1 cellular context compared by ENCODE assay signal in the genomic region with DNA sequence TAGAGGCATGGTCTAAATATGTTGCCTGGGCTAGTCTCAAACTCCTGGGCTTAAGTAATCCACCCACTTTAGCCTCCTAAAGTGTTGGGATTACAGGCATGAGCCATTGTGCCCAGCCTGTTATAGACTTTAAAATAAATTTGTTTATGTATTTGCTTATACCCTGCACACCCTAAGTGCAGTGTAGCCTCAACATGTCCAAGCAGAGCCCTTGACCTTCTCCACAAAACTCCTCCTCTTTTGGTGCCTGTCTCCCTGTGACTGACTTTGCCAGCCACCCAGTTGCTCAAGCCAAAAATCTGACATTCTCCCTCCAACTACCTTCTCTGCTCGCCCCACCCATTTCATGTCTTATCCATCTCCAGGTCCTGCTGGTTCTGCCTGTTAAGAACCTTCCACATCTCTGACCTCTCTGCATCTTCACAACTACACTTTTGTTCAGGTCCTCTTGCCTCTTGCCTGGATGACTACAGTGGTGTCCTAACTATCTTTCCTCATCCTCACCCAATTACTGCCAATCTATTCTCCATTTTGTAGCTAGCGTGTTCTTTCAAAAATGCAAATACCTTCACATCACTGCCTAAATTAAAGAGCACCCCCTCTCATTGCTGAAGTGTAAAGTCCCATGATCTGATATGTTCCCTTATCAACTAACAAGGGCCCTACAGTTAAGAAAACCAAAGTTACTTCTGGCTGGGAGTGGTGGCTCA.
TF ChIP-seq lines count a peak whose summit lies in the region.

No MANE protein-coding gene starts in this region.

TF ChIP-seq in K562, 482 proteins besides CTCF, POLR2A, EP300 and RAD21 (continued from another document and continues in another):
- TF ChIP-seq, protein P1, sequence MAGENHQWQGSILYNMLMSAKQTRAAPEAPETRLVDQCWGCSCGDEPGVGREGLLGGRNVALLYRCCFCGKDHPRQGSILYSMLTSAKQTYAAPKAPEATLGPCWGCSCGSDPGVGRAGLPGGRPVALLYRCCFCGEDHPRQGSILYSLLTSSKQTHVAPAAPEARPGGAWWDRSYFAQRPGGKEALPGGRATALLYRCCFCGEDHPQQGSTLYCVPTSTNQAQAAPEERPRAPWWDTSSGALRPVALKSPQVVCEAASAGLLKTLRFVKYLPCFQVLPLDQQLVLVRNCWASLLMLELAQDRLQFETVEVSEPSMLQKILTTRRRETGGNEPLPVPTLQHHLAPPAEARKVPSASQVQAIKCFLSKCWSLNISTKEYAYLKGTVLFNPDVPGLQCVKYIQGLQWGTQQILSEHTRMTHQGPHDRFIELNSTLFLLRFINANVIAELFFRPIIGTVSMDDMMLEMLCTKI (IDR thresholded peaks at IDR 0.05; ENCODE audit: partially characterized antibody), result no peak
- TF ChIP-seq FOXJ2 (tag; IDR thresholded peaks at IDR 0.05) (no peak), POLR2G (IDR thresholded peaks at IDR 0.05; ENCODE audit: low read depth, low read length) (no peak), NFE2L1 (tag; IDR thresholded peaks at IDR 0.05; ENCODE audit: borderline replicate concordance, low read depth) (no peak), HEY1 (CRISPR knock-in tag; IDR thresholded peaks at IDR 0.05; ENCODE audit: borderline replicate concordance) (no peak), ZNF589 (CRISPR knock-in tag; IDR thresholded peaks at IDR 0.05; ENCODE audit: low read depth) (no peak), SMARCA5 (IDR thresholded peaks at IDR 0.05) (no peak), TRIM28 (IDR thresholded peaks at IDR 0.05) (0 out of 2 replicates have a peak, but pooled peaks have one; percentile 36), PCBP2 (IDR thresholded peaks at IDR 0.05; ENCODE audit: low read depth, low read length, poor library complexity, severe bottlenecking) (no peak), RBM25 (IDR thresholded peaks at IDR 0.05; ENCODE audit: low read depth, low read length, severe bottlenecking) (no peak), JUNB (CRISPR knock-in tag; conservative IDR thresholded peaks at IDR 0.05) (no peak), ZNF644 (tag; IDR thresholded peaks at IDR 0.05; ENCODE audit: low read depth) (no peak), ZNF324 (CRISPR knock-in tag; IDR thresholded peaks at IDR 0.05) (no peak), TSC22D4 (tag; IDR thresholded peaks at IDR 0.05) (no peak), SOX6 (IDR thresholded peaks at IDR 0.05) (peak; percentile 55), EP400 (IDR thresholded peaks at IDR 0.05) (no peak; the same call in 1 of the 2 replicates), MXI1 (IDR thresholded peaks at IDR 0.05; ENCODE audit: low read depth, low read length) (no peak), CREBBP (IDR thresholded peaks at IDR 0.05; ENCODE audit: low read depth, low read length) (no peak), CC2D1A (IDR thresholded peaks at IDR 0.05) (no peak), SIX5 (IDR thresholded peaks at IDR 0.05; ENCODE audit: borderline replicate concordance in 1 of 2, insufficient read depth in 1 of 2, low read depth in 1 of 2, low read length in 2 of 2) (no peak), ZNF24 (IDR thresholded peaks at IDR 0.05) (no peak), ZFPM2 (CRISPR knock-in tag; IDR thresholded peaks at IDR 0.05) (no peak), NONO (IDR thresholded peaks at IDR 0.05; ENCODE audit: low read depth in 2 of 2, low read length in 1 of 2) (no peak), ZNF766 (CRISPR knock-in tag; conservative IDR thresholded peaks at IDR 0.05) (no peak; the same call in 1 of the 2 replicates), E2F3 (CRISPR knock-in tag; IDR thresholded peaks at IDR 0.05) (no peak), ZNF785 (CRISPR knock-in tag; IDR thresholded peaks at IDR 0.05) (no peak), ZBTB7A (IDR thresholded peaks at IDR 0.05; ENCODE audit: borderline replicate concordance, control insufficient read depth, low read depth, low read length) (no peak)
- TF ChIP-seq, protein P2, sequence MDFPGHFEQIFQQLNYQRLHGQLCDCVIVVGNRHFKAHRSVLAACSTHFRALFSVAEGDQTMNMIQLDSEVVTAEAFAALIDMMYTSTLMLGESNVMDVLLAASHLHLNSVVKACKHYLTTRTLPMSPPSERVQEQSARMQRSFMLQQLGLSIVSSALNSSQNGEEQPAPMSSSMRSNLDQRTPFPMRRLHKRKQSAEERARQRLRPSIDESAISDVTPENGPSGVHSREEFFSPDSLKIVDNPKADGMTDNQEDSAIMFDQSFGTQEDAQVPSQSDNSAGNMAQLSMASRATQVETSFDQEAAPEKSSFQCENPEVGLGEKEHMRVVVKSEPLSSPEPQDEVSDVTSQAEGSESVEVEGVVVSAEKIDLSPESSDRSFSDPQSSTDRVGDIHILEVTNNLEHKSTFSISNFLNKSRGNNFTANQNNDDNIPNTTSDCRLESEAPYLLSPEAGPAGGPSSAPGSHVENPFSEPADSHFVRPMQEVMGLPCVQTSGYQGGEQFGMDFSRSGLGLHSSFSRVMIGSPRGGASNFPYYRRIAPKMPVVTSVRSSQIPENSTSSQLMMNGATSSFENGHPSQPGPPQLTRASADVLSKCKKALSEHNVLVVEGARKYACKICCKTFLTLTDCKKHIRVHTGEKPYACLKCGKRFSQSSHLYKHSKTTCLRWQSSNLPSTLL (IDR thresholded peaks at IDR 0.05), result no peak
- TF ChIP-seq, protein P3, sequence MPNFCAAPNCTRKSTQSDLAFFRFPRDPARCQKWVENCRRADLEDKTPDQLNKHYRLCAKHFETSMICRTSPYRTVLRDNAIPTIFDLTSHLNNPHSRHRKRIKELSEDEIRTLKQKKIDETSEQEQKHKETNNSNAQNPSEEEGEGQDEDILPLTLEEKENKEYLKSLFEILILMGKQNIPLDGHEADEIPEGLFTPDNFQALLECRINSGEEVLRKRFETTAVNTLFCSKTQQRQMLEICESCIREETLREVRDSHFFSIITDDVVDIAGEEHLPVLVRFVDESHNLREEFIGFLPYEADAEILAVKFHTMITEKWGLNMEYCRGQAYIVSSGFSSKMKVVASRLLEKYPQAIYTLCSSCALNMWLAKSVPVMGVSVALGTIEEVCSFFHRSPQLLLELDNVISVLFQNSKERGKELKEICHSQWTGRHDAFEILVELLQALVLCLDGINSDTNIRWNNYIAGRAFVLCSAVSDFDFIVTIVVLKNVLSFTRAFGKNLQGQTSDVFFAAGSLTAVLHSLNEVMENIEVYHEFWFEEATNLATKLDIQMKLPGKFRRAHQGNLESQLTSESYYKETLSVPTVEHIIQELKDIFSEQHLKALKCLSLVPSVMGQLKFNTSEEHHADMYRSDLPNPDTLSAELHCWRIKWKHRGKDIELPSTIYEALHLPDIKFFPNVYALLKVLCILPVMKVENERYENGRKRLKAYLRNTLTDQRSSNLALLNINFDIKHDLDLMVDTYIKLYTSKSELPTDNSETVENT (CRISPR knock-in tag; IDR thresholded peaks at IDR 0.05), result no peak
- TF ChIP-seq, protein P4, sequence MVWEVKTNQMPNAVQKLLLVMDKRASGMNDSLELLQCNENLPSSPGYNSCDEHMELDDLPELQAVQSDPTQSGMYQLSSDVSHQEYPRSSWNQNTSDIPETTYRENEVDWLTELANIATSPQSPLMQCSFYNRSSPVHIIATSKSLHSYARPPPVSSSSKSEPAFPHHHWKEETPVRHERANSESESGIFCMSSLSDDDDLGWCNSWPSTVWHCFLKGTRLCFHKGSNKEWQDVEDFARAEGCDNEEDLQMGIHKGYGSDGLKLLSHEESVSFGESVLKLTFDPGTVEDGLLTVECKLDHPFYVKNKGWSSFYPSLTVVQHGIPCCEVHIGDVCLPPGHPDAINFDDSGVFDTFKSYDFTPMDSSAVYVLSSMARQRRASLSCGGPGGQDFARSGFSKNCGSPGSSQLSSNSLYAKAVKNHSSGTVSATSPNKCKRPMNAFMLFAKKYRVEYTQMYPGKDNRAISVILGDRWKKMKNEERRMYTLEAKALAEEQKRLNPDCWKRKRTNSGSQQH (CRISPR knock-in tag; IDR thresholded peaks at IDR 0.05), result no peak
- TF ChIP-seq, protein P5, sequence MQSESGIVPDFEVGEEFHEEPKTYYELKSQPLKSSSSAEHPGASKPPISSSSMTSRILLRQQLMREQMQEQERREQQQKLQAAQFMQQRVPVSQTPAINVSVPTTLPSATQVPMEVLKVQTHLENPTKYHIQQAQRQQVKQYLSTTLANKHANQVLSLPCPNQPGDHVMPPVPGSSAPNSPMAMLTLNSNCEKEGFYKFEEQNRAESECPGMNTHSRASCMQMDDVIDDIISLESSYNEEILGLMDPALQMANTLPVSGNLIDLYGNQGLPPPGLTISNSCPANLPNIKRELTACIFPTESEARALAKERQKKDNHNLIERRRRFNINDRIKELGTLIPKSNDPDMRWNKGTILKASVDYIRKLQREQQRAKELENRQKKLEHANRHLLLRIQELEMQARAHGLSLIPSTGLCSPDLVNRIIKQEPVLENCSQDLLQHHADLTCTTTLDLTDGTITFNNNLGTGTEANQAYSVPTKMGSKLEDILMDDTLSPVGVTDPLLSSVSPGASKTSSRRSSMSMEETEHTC (IDR thresholded peaks at IDR 0.05), result no peak
- TF ChIP-seq, protein P6, sequence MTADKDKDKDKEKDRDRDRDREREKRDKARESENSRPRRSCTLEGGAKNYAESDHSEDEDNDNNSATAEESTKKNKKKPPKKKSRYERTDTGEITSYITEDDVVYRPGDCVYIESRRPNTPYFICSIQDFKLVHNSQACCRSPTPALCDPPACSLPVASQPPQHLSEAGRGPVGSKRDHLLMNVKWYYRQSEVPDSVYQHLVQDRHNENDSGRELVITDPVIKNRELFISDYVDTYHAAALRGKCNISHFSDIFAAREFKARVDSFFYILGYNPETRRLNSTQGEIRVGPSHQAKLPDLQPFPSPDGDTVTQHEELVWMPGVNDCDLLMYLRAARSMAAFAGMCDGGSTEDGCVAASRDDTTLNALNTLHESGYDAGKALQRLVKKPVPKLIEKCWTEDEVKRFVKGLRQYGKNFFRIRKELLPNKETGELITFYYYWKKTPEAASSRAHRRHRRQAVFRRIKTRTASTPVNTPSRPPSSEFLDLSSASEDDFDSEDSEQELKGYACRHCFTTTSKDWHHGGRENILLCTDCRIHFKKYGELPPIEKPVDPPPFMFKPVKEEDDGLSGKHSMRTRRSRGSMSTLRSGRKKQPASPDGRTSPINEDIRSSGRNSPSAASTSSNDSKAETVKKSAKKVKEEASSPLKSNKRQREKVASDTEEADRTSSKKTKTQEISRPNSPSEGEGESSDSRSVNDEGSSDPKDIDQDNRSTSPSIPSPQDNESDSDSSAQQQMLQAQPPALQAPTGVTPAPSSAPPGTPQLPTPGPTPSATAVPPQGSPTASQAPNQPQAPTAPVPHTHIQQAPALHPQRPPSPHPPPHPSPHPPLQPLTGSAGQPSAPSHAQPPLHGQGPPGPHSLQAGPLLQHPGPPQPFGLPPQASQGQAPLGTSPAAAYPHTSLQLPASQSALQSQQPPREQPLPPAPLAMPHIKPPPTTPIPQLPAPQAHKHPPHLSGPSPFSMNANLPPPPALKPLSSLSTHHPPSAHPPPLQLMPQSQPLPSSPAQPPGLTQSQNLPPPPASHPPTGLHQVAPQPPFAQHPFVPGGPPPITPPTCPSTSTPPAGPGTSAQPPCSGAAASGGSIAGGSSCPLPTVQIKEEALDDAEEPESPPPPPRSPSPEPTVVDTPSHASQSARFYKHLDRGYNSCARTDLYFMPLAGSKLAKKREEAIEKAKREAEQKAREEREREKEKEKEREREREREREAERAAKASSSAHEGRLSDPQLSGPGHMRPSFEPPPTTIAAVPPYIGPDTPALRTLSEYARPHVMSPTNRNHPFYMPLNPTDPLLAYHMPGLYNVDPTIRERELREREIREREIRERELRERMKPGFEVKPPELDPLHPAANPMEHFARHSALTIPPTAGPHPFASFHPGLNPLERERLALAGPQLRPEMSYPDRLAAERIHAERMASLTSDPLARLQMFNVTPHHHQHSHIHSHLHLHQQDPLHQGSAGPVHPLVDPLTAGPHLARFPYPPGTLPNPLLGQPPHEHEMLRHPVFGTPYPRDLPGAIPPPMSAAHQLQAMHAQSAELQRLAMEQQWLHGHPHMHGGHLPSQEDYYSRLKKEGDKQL (CRISPR knock-in tag; IDR thresholded peaks at IDR 0.05; ENCODE audit: borderline replicate concordance), result no peak
- TF ChIP-seq, protein P7, sequence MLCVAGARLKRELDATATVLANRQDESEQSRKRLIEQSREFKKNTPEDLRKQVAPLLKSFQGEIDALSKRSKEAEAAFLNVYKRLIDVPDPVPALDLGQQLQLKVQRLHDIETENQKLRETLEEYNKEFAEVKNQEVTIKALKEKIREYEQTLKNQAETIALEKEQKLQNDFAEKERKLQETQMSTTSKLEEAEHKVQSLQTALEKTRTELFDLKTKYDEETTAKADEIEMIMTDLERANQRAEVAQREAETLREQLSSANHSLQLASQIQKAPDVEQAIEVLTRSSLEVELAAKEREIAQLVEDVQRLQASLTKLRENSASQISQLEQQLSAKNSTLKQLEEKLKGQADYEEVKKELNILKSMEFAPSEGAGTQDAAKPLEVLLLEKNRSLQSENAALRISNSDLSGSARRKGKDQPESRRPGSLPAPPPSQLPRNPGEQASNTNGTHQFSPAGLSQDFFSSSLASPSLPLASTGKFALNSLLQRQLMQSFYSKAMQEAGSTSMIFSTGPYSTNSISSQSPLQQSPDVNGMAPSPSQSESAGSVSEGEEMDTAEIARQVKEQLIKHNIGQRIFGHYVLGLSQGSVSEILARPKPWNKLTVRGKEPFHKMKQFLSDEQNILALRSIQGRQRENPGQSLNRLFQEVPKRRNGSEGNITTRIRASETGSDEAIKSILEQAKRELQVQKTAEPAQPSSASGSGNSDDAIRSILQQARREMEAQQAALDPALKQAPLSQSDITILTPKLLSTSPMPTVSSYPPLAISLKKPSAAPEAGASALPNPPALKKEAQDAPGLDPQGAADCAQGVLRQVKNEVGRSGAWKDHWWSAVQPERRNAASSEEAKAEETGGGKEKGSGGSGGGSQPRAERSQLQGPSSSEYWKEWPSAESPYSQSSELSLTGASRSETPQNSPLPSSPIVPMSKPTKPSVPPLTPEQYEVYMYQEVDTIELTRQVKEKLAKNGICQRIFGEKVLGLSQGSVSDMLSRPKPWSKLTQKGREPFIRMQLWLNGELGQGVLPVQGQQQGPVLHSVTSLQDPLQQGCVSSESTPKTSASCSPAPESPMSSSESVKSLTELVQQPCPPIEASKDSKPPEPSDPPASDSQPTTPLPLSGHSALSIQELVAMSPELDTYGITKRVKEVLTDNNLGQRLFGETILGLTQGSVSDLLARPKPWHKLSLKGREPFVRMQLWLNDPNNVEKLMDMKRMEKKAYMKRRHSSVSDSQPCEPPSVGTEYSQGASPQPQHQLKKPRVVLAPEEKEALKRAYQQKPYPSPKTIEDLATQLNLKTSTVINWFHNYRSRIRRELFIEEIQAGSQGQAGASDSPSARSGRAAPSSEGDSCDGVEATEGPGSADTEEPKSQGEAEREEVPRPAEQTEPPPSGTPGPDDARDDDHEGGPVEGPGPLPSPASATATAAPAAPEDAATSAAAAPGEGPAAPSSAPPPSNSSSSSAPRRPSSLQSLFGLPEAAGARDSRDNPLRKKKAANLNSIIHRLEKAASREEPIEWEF (CRISPR knock-in tag; IDR thresholded peaks at IDR 0.05), result no peak
- TF ChIP-seq, protein P8, sequence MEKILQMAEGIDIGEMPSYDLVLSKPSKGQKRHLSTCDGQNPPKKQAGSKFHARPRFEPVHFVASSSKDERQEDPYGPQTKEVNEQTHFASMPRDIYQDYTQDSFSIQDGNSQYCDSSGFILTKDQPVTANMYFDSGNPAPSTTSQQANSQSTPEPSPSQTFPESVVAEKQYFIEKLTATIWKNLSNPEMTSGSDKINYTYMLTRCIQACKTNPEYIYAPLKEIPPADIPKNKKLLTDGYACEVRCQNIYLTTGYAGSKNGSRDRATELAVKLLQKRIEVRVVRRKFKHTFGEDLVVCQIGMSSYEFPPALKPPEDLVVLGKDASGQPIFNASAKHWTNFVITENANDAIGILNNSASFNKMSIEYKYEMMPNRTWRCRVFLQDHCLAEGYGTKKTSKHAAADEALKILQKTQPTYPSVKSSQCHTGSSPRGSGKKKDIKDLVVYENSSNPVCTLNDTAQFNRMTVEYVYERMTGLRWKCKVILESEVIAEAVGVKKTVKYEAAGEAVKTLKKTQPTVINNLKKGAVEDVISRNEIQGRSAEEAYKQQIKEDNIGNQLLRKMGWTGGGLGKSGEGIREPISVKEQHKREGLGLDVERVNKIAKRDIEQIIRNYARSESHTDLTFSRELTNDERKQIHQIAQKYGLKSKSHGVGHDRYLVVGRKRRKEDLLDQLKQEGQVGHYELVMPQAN (IDR thresholded peaks at IDR 0.05; ENCODE audit: borderline replicate concordance), result no peak
